In genomic region chr11:93513763-93514162, GRCh38 we compare ENCODE assay signal across 24 cellular contexts.
"Had no signal": no experiment of that assay in that cellular context is flagged by ENCODE, and none has a peak within 500 bp of the region (broad histone marks: within the 10 kb centered on the region; RNA-seq: fewer than 3 reads in every experiment).

No MANE protein-coding gene starts in this region.

- H2AFZ ChIP-seq: parathyroid adenoma had no signal

- H3K27me3 ChIP-seq: heart right ventricle, right lobe of liver, transverse colon had no signal

- ATAC-seq: activated CD4-positive, CD25-positive, alpha-beta regulatory T cell treated with anti-CD3 and anti-CD28 coated beads, Interleukin-2, amount 50 U/mL, for 24 hours; activated T-cell treated with anti-CD3 and anti-CD28 coated beads, Interleukin-2, amount 50 U/mL, for 72 hours; heart right ventricle; left lobe of liver; mucosa of descending colon; stimulated activated effector memory CD8-positive, alpha-beta T cell treated with anti-CD3 and anti-CD28 coated beads, Interleukin-12 subunit alpha, Interleukin-12 subunit beta, amount 100 ng/mL, for 72 hours had no signal

- DNase-seq: activated CD4-positive, alpha-beta memory T cell treated with anti-CD3 and anti-CD28 coated beads, Interleukin-2, amount 10 ng/mL, durations not matched to agents 7 days and 5 days; activated CD4-positive, alpha-beta T cell treated with anti-CD3 and anti-CD28 coated beads, Interleukin-2, amount 10 ng/mL, durations not matched to agents 24 days and 14 days; activated effector memory CD4-positive, alpha-beta T cell treated with anti-CD3 and anti-CD28 coated beads, Interleukin-2, amount 50 U/mL, for 16 hours; activated naive CD4-positive, alpha-beta T cell treated with anti-CD3 and anti-CD28 coated beads, Interleukin-2, amount 10 ng/mL, durations not matched to agents 7 days and 5 days; activated T-cell treated with anti-CD3 and anti-CD28 coated beads, Interleukin-2, amount 50 U/mL, for 72 hours; cerebellar nuclear complex; heart right ventricle; kidney; lower lobe of right lung; mesendoderm; mucosa of descending colon; nephron progenitor cell; nucleus accumbens; right lobe of liver; stimulated activated CD4-positive, alpha-beta T cell treated with anti-CD3 and anti-CD28 coated beads, Interleukin-2, amount 100 ng/mL, for 24 hours; transverse colon had no signal

- H3K79me2 ChIP-seq: parathyroid adenoma had no signal

- H3K4me1 ChIP-seq: parathyroid adenoma, right lobe of liver had no signal

- H3K36me3 ChIP-seq: heart right ventricle, lower lobe of right lung, right lobe of liver, transverse colon had no signal

- H3K9ac ChIP-seq: parathyroid adenoma had no signal

- H3K27ac ChIP-seq: coronary artery, epithelial cell of prostate, heart right ventricle, lower lobe of right lung, parathyroid adenoma, right lobe of liver, skin epidermis, transverse colon had no signal

- H3K4me3 ChIP-seq: coronary artery, heart right ventricle, lower lobe of right lung, mucosa of descending colon, right lobe of liver, skin epidermis, transverse colon had no signal

- H3K9me3 ChIP-seq: lower lobe of right lung, mucosa of descending colon, right lobe of liver, transverse colon had no signal

- FAIRE-seq: kidney, urothelium cell line had no signal
